17 cellular contexts compared by ENCODE assay signal in the genomic region with DNA sequence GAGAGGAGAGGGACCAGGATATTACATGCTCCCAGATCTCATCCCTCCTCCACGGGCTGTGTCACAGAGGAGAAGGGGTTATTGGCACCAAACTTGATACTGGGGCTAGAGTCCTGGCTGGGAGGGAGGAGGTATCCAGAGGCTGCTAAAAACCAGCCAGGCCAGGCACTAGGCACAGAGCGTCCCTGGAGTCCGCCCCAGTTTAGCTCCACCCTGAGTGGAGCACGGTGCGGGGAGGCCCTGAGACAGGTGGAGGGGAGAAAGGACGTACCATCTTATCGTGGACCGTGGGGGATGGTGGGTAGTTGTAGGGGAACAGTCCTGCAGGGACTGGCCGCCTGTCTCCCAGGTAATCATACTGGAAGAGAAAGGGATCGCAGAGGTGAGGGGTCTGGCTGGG. TPM values are rescaled to one million over a fixed set of nuclear protein-coding genes. Genes with fewer than 3 reads are reported as not detected.
DNase-seq lines count a peak whose midpoint lies in the region; ATAC-seq and TF ChIP-seq lines count a peak whose summit lies in the region.
"Had no signal": no experiment of that assay in that cellular context is flagged by ENCODE, and none has a peak within 500 bp of the region (broad histone marks: within the 10 kb centered on the region; RNA-seq: fewer than 3 reads in every experiment).

No MANE protein-coding gene starts in this region.

- TF ChIP-seq CTCF in C4-2B (conservative IDR thresholded peaks at IDR 0.05) (no peak), prostate gland (IDR thresholded peaks at IDR 0.05) (no peak)

- peak overlapping the region; percentile 61 for H3K27ac ChIP-seq in C4-2B
- H3K27ac ChIP-seq in prostate gland: peak overlapping the region in 1 of 2 donors; percentile 50
- H3K27ac ChIP-seq: PC-9 had no signal

- H3K4me3 ChIP-seq in adipocyte (ENCODE audit: low read length) (no peak overlapping the region), prostate gland (no peak overlapping the region)
- H3K4me3 ChIP-seq: GM23248, PC-9 had no signal

- H3K4me1 ChIP-seq in adipocyte (ENCODE audit: control insufficient read depth, insufficient read depth, low read length) (peaks cover 30% of the 10 kb centered on the region), prostate gland (replicated peaks) (peaks cover 18% of the 10 kb centered on the region)

- peak overlapping the region; percentile 38 for H3K9ac ChIP-seq in adipocyte (ENCODE audit: low read length)
- H3K9ac ChIP-seq: GM23248 had no signal

- ATAC-seq in left lobe of liver: peak; percentile 72
- ATAC-seq in GM21723 (IDR thresholded peaks at IDR 0.05; ENCODE audit: unreplicated experiment): no peak
- ATAC-seq in GM19035 (IDR thresholded peaks at IDR 0.05; ENCODE audit: unreplicated experiment): no peak

- DNase-seq in adipocyte (ENCODE audit: low read depth): no peak
- peak; percentile 81 for DNase-seq in left lobe of liver (ENCODE audit: low spot score)
- peak; percentile 40 for DNase-seq in prostate gland (ENCODE audit: low spot score)
- DNase-seq in NCI-H2081 treated with DMSO at 0.1 percent for 48 hours (lab: John Stamatoyannopoulos, UW): no peak
- DNase-seq: Calu3; CD4-positive, alpha-beta T cell; MM.1S; NCI-H1105; NCI-H187; NCI-H2171; NCI-H446 treated with DMSO at 0.1 percent for 48 hours; NCI-H748 treated with DMSO at 0.1 percent for 48 hours; PC-9 had no signal

- intact Hi-C loops in prostate gland (cut with DNase I): loop anchor here (5.0 kb wide), 1 partner anchor 51 kb away; no protein-coding TSS in a partner anchor

- H3K27me3 ChIP-seq in adipocyte (replicated peaks; ENCODE audit: control insufficient read depth, insufficient read depth, low read length): no peaks in the 10 kb centered on the region
- H3K27me3 ChIP-seq in prostate gland (replicated peaks; ENCODE audit: insufficient read depth): no peaks in the 10 kb centered on the region

- TF ChIP-seq POLR2A in prostate gland (IDR thresholded peaks at IDR 0.05): no peak

- H3K36me3 ChIP-seq in adipocyte (ENCODE audit: control insufficient read depth, insufficient read depth, low read length, severe bottlenecking): no peaks in the 10 kb centered on the region
- no peaks in the 10 kb centered on the region for H3K36me3 ChIP-seq in prostate gland

- H3K9me3 ChIP-seq in adipocyte (ENCODE audit: control insufficient read depth, low read length) (no peaks in the 10 kb centered on the region), prostate gland (no peaks in the 10 kb centered on the region)

- 53% methylated on average over 10 of the region's 10 CpGs for WGBS in prostate gland

RNA-seq across cellular contexts. Expression of a gene that starts 42.7 kb away (rescaled TPM):
- total RNA-seq in left lobe of liver: 63.9 TPM
- total RNA-seq in prostate gland: 1 to 10 TPM; 3.0 to 3.6 TPM
- total RNA-seq: GM23248 had no signal

Comparison
In these comparisons a context has a peak if more than half of its experiments do, and no peak if none do; other contexts are left out.
1. DNase-seq: peak in left lobe of liver (single experiment) and prostate gland (single experiment); none in adipocyte (single experiment) and NCI-H2081 treated with DMSO at 0.1 percent for 48 hours (single experiment).
2. RNA of a gene that starts 42.7 kb away (total RNA-seq): 63.9 TPM in left lobe of liver (single experiment); 3.0 to 3.6 TPM in prostate gland; every median in the first group is over 10 times any median in the second.